ENCODE assay signal across 18 cellular contexts in the genomic region with DNA sequence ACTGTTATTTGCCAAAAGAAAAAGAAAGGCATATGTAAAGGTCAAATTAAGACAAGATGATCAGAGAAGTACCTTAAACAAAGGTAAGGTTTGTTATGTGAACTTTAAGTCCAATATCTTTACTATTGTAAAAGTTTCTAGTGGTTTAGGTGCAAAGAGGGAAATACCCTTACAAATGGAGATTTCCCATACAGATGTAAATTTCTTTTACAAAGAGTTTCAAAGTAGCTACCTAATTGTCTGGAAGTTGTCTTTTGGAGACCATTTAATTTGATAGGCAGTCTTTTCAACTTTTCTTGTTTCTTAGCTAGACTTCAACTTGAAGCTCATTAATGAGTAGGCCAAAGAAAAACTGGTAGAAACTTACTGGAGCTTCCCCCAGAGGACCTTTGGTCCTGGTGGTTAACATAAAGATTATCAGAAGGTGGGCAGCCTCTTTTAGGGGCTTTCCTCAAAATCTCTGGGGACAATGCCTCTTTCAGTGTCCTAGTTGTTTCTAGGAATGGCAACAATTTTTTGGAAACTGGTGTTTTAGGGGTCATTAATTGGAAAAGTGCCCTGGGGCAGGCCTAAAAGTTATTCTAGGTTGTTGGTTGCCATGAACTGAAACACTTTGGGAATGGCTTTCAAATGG.
DNase-seq lines count a peak whose midpoint lies in the region; ATAC-seq, FAIRE-seq and TF ChIP-seq lines count a peak whose summit lies in the region.
"Had no signal": no experiment of that assay in that cellular context is flagged by ENCODE, and none has a peak within 500 bp of the region (broad histone marks: within the 10 kb centered on the region; RNA-seq: fewer than 3 reads in every experiment).

No MANE protein-coding gene starts in this region.

- CTCF ChIA-PET in H1 (lab: Charles Lee; ENCODE audit: partially characterized antibody), result no interaction called here

- no peak for FAIRE-seq in H1 (lab: Jason Lieb, UNC)

- TF ChIP-seq RAD21 in H1 (IDR thresholded peaks at IDR 0.05 in 1 of 2, conservative IDR thresholded peaks at IDR 0.05 in 1 of 2; ENCODE audit: low read depth in 2 of 2, low read length in 2 of 2), result no peak

- no peak overlapping the region for H4K8ac ChIP-seq in H1 (ENCODE audit: extremely low read depth, insufficient read depth, low read length)

- H3K27ac ChIP-seq in H1 (ENCODE audit: low read depth, low read length) (no peak overlapping the region; the same call in 1 of the 2 replicates), neural progenitor cell (no peak overlapping the region), transverse colon (no peak overlapping the region)
- H3K27ac ChIP-seq: BLaER1 treated with 17β-estradiol and CSF1 and Interleukin-3, amounts not matched to agents 10 nM and 100 nM had no signal

- no peaks in the 10 kb centered on the region for H3K36me3 ChIP-seq in H1 (ENCODE audit: control insufficient read depth in 2 of 4, insufficient read depth in 4 of 4, low read length in 3 of 4)
- H3K36me3 ChIP-seq in neural progenitor cell, result no peaks in the 10 kb centered on the region
- H3K36me3 ChIP-seq in transverse colon, result no peaks in the 10 kb centered on the region
- H3K36me3 ChIP-seq: BLaER1 treated with 17β-estradiol and CSF1 and Interleukin-3, amounts not matched to agents 10 nM and 100 nM had no signal

- H4K20me1 ChIP-seq in H1 (replicated peaks in 1 of 2; ENCODE audit: control insufficient read depth in 1 of 2, insufficient read depth in 2 of 2, low read length in 2 of 2) (no peaks in the 10 kb centered on the region), neural progenitor cell (ENCODE audit: low read depth) (no peaks in the 10 kb centered on the region)
- H4K20me1 ChIP-seq: BLaER1 treated with 17β-estradiol and CSF1 and Interleukin-3, amounts not matched to agents 10 nM and 100 nM had no signal

- H3K27me3 Mint-ChIP-seq in neural progenitor cell (ENCODE audit: insufficient read depth, low read depth), result peaks cover 5% of the 10 kb centered on the region

- H3F3A ChIP-seq in neural progenitor cell (ENCODE audit: low read depth), result no peaks in the 10 kb centered on the region

- intact Hi-C loops in transverse colon (cut with DNase I; ENCODE audit: low total_unique reads), result no loop called here

- no peak overlapping the region; the same call in 1 of the 2 replicates for H3K18ac ChIP-seq in H1 (ENCODE audit: extremely low read depth, low read length)

- no peaks in the 10 kb centered on the region for H3K9me3 ChIP-seq in H1 (ENCODE audit: insufficient read depth in 2 of 2, low read depth in 1 of 2, low read length in 1 of 2)
- no peaks in the 10 kb centered on the region for H3K9me3 ChIP-seq in neural progenitor cell (ENCODE audit: low read depth)
- no peaks in the 10 kb centered on the region for H3K9me3 ChIP-seq in transverse colon
- H3K9me3 ChIP-seq: BLaER1 treated with 17β-estradiol and CSF1 and Interleukin-3, amounts not matched to agents 10 nM and 100 nM had no signal

- H3K4me2 ChIP-seq in H1 (ENCODE audit: insufficient read depth in 1 of 2, low read depth in 2 of 2, low read length in 2 of 2), result peak overlapping the region in 1 of 2 experiments; percentile 28; a peak in 2 of 4 replicates
- peak overlapping the region; percentile 8 for H3K4me2 ChIP-seq in neural progenitor cell
- H3K4me2 ChIP-seq: BLaER1 treated with 17β-estradiol and CSF1 and Interleukin-3, amounts not matched to agents 10 nM and 100 nM had no signal

- no peak overlapping the region for H3K4ac ChIP-seq in H1 (replicated peaks; ENCODE audit: insufficient read length, low read depth, low read length)

- no peak overlapping the region for H3K14ac ChIP-seq in H1 (ENCODE audit: insufficient read length)

- no peak overlapping the region for H2BK15ac ChIP-seq in H1 (ENCODE audit: low read length)

- no peaks in the 10 kb centered on the region; the same call in 1 of the 2 replicates for H3K23me2 ChIP-seq in H1 (ENCODE audit: low read depth, low read length)

- peak overlapping the region; percentile 90 for H4K5ac ChIP-seq in H1 (ENCODE audit: insufficient read length, low read depth, low read length)

- no peak overlapping the region for H3K4me3 Mint-ChIP-seq in neural progenitor cell
- H3K4me3 Mint-ChIP-seq: CD8-positive, alpha-beta T cell had no signal

- no peaks in the 10 kb centered on the region for H3K9me3 Mint-ChIP-seq in neural progenitor cell
- H3K9me3 Mint-ChIP-seq: CD8-positive, alpha-beta T cell had no signal

- H3K27me3 ChIP-seq in H1 (replicated peaks in 1 of 4; ENCODE audit: control insufficient read depth in 3 of 4, extremely low read depth in 1 of 4, insufficient read depth in 3 of 4, low read length in 3 of 4) (no peaks in the 10 kb centered on the region), neural progenitor cell (no peaks in the 10 kb centered on the region), transverse colon (no peaks in the 10 kb centered on the region)

- no peak overlapping the region for H2AK5ac ChIP-seq in H1 (ENCODE audit: low read depth, low read length)

- TF ChIP-seq EP300 in H1 (IDR thresholded peaks at IDR 0.05; ENCODE audit: borderline replicate concordance in 1 of 2, low read depth in 2 of 2, low read length in 2 of 2) (no peak), transverse colon (IDR thresholded peaks at IDR 0.05; ENCODE audit: low read depth) (no peak)

- ATAC-seq in GM18868 (IDR thresholded peaks at IDR 0.05; ENCODE audit: unreplicated experiment) (peak; percentile 36), HG02798 (IDR thresholded peaks at IDR 0.05; ENCODE audit: poor library complexity, unreplicated experiment) (peak; percentile 55)
- ATAC-seq in stimulated activated naive CD8-positive, alpha-beta T cell treated with anti-CD3 and anti-CD28 coated beads, Interleukin-15, Interleukin-2, amounts not matched to agents 100 U/mL and 50 U/mL, for 24 hours, result no peak
- ATAC-seq: CD8-positive, alpha-beta T cell had no signal

- DNase-seq in H1 (ENCODE audit: low read depth in 1 of 2, low spot score in 2 of 2) (no peak), neural progenitor cell (ENCODE audit: low spot score) (no peak), transverse colon (no peak)
- DNase-seq in stimulated activated naive CD8-positive, alpha-beta T cell treated with anti-CD3 and anti-CD28 coated beads, Interleukin-15, Interleukin-2, amounts not matched to agents 100 U/mL and 50 U/mL, for 24 hours, result no peak
- no peak for DNase-seq in central memory CD4-positive, alpha-beta T cell
- DNase-seq: Calu3; CD8-positive, alpha-beta T cell; EL; KG1; NCI-H1105 treated with DMSO at 0.1 percent for 48 hours; NCI-H187; NCI-H2107; NCI-H345; NCI-H526; T-helper 1 cell had no signal

- no peaks in the 10 kb centered on the region for H3K79me2 ChIP-seq in H1 (ENCODE audit: control insufficient read depth in 1 of 2, insufficient read depth in 2 of 2, low read length in 2 of 2)
- no peaks in the 10 kb centered on the region for H3K79me2 ChIP-seq in neural progenitor cell (ENCODE audit: low read depth)

- H2BK12ac ChIP-seq in H1 (ENCODE audit: low read depth, low read length), result no peak overlapping the region

- H3K4me3 ChIP-seq in H1 (ENCODE audit: extremely low read depth in 1 of 4, insufficient read depth in 2 of 4, low read depth in 3 of 4, low read length in 4 of 4) (peak overlapping the region in 1 of 4 experiments; percentile 39; a peak in 1 of 8 replicates), neural progenitor cell (no peak overlapping the region), transverse colon (no peak overlapping the region)
- H3K4me3 ChIP-seq: BLaER1 treated with 17β-estradiol and CSF1 and Interleukin-3, amounts not matched to agents 10 nM and 100 nM had no signal

- no peak overlapping the region for H3K27ac Mint-ChIP-seq in neural progenitor cell
- H3K27ac Mint-ChIP-seq: CD8-positive, alpha-beta T cell had no signal

- H2BK5ac ChIP-seq in H1 (ENCODE audit: low read depth, low read length), result peak overlapping the region; percentile 35; the same call in 1 of the 2 replicates

- in situ Hi-C loops in transverse colon (cut with MboI; ENCODE audit: low pct_ligation_motif_present in 1 of 4, low pct_unique_long_range_greater_than_20kb in 1 of 4, low sequenced_read_pairs in 3 of 4), result no loop called here

- H2AFZ ChIP-seq in H1 (ENCODE audit: low read length) (no peak overlapping the region), neural progenitor cell (replicated peaks) (no peak overlapping the region)

- H2BK20ac ChIP-seq in H1 (ENCODE audit: low read length), result no peak overlapping the region

- no peak overlapping the region for H4K91ac ChIP-seq in H1 (replicated peaks; ENCODE audit: insufficient read length, low read length)

- H3K23ac ChIP-seq in H1 (ENCODE audit: insufficient read length), result no peak overlapping the region

- no peaks in the 10 kb centered on the region for H3K4me1 Mint-ChIP-seq in neural progenitor cell

- H3K56ac ChIP-seq in H1 (replicated peaks; ENCODE audit: insufficient read length, low read depth, low read length), result no peak overlapping the region

- TF ChIP-seq CTCF in H1 (IDR thresholded peaks at IDR 0.05; ENCODE audit: control extremely low read depth in 1 of 3, insufficient read depth in 1 of 3, low read depth in 1 of 3, low read length in 3 of 3), result no peak
- TF ChIP-seq CTCF in neural progenitor cell (IDR thresholded peaks at IDR 0.05), result no peak
- TF ChIP-seq CTCF in transverse colon (IDR thresholded peaks at IDR 0.05), result no peak

- peaks cover 0 to 6% (median 0%) of the 10 kb centered on the region in 4 experiments; a peak in 2 of 7 replicates for H3K4me1 ChIP-seq in H1 (replicated peaks in 1 of 4; ENCODE audit: control insufficient read depth in 3 of 4, insufficient read depth in 4 of 4, low read length in 3 of 4)
- peaks cover 37% of the 10 kb centered on the region for H3K4me1 ChIP-seq in neural progenitor cell
- no peaks in the 10 kb centered on the region for H3K4me1 ChIP-seq in transverse colon
- H3K4me1 ChIP-seq: BLaER1 treated with 17β-estradiol and CSF1 and Interleukin-3, amounts not matched to agents 10 nM and 100 nM had no signal

- no peak overlapping the region for H2BK120ac ChIP-seq in H1 (replicated peaks; ENCODE audit: low read depth, low read length)

- no peaks in the 10 kb centered on the region for H3K36me3 Mint-ChIP-seq in neural progenitor cell
- H3K36me3 Mint-ChIP-seq: CD8-positive, alpha-beta T cell had no signal

- POLR2A ChIA-PET in H1 (lab: Charles Lee; ENCODE audit: partially characterized antibody), result no interaction called here

- H3K9ac ChIP-seq in H1 (replicated peaks in 1 of 4; ENCODE audit: extremely low read depth in 1 of 4, low read depth in 3 of 4, low read length in 3 of 4), result no peak overlapping the region
- H3K9ac ChIP-seq in neural progenitor cell, result no peak overlapping the region
- H3K9ac ChIP-seq: BLaER1 treated with 17β-estradiol and CSF1 and Interleukin-3, amounts not matched to agents 10 nM and 100 nM had no signal

- TF ChIP-seq POLR2A in H1 (IDR thresholded peaks at IDR 0.05; ENCODE audit: control extremely low read depth in 1 of 2, low read depth in 2 of 2, low read length in 2 of 2) (no peak), transverse colon (IDR thresholded peaks at IDR 0.05) (no peak)

- no peaks in the 10 kb centered on the region for H3K79me1 ChIP-seq in H1 (ENCODE audit: low read depth, low read length)
